Comparison of ENCODE assay signal across 29 cellular contexts in genomic region chr3:186284661-186285060, GRCh38.
"Had no signal": no experiment of that assay in that cellular context is flagged by ENCODE, and none has a peak within 500 bp of the region (broad histone marks: within the 10 kb centered on the region; RNA-seq: fewer than 3 reads in every experiment).

No MANE protein-coding gene starts in this region.

- DNase-seq: natural killer cell; occipital lobe; ovary; posterior cingulate gyrus; psoas muscle; right cardiac atrium; right lobe of liver; sigmoid colon; small intestine; stimulated activated CD4-positive, alpha-beta T cell treated with anti-CD3 and anti-CD28 coated beads, Interleukin-15, amount 100 ng/mL, for 24 hours; stimulated activated CD4-positive, alpha-beta T cell treated with anti-CD3 and anti-CD28 coated beads, Interleukin-2, amount 100 ng/mL, for 24 hours; stimulated activated CD4-positive, alpha-beta T cell treated with anti-CD3 and anti-CD28 coated beads, Interleukin-2, amount 100 ng/mL, for 48 hours; stimulated activated CD4-positive, alpha-beta T cell treated with anti-CD3 and anti-CD28 coated beads, Interleukin-4, amount 100 ng/mL, for 4 hours; stimulated activated CD8-positive, alpha-beta memory T cell treated with anti-CD3 and anti-CD28 coated beads, Interleukin-4, amount 100 ng/mL, for 48 hours; stimulated activated naive CD4-positive, alpha-beta T cell; stimulated activated naive CD8-positive, alpha-beta T cell treated with anti-CD3 and anti-CD28 coated beads, Interleukin-15, amount 100 ng/mL, for 72 hours; stimulated activated naive CD8-positive, alpha-beta T cell treated with anti-CD3 and anti-CD28 coated beads, Interleukin-15, Interleukin-2, amounts not matched to agents 100 U/mL and 50 U/mL, for 24 hours; testis; tibial artery; transverse colon; upper lobe of right lung; uterus had no signal

- H3K27me3 ChIP-seq: neural progenitor cell, ovary, right lobe of liver, sigmoid colon, suprapubic skin, testis, tibial artery, transverse colon, upper lobe of right lung, uterus had no signal

- H3K36me3 ChIP-seq: neural progenitor cell, ovary, right lobe of liver, suprapubic skin, transverse colon, upper lobe of right lung, uterus had no signal

- H3K4me3 ChIP-seq: neural progenitor cell, ovary, psoas muscle, right lobe of liver, sigmoid colon, suprapubic skin, testis, tibial artery, transverse colon, upper lobe of right lung, uterus had no signal

- H3K79me2 ChIP-seq: parathyroid adenoma had no signal

- H3K9me3 Mint-ChIP-seq: natural killer cell; nephron; neural progenitor cell; stimulated activated memory B cell treated with anti-CD40 and anti-IgM and Interleukin-4, amounts not matched to agents 10 μg/mL and 1 μg/mL and 100 μg/mL, for 72 hours; stimulated activated naive CD8-positive, alpha-beta T cell treated with anti-CD3 and anti-CD28 coated beads, Interleukin-15, amount 100 ng/mL, for 72 hours; type B pancreatic cell had no signal

- H3K4me3 Mint-ChIP-seq: natural killer cell; nephron; neural progenitor cell; stimulated activated memory B cell treated with anti-CD40 and anti-IgM and Interleukin-4, amounts not matched to agents 10 μg/mL and 1 μg/mL and 100 μg/mL, for 72 hours; stimulated activated naive CD8-positive, alpha-beta T cell treated with anti-CD3 and anti-CD28 coated beads, Interleukin-15, amount 100 ng/mL, for 72 hours; type B pancreatic cell had no signal

- H3K4me1 ChIP-seq: neural progenitor cell, parathyroid adenoma, psoas muscle, right lobe of liver, testis, upper lobe of right lung, uterus had no signal

- H3K27ac Mint-ChIP-seq: natural killer cell; nephron; neural progenitor cell; progenitor cell of endocrine pancreas; stimulated activated naive CD8-positive, alpha-beta T cell treated with anti-CD3 and anti-CD28 coated beads, Interleukin-15, amount 100 ng/mL, for 72 hours; type B pancreatic cell had no signal

- H3K4me2 ChIP-seq: neural progenitor cell had no signal

- H3K27me3 Mint-ChIP-seq: stimulated activated memory B cell treated with anti-CD40 and anti-IgM and Interleukin-4, amounts not matched to agents 10 μg/mL and 1 μg/mL and 100 μg/mL, for 72 hours had no signal

- H3K9me3 ChIP-seq: ovary, psoas muscle, right lobe of liver, sigmoid colon, suprapubic skin, testis, tibial artery, transverse colon, upper lobe of right lung, uterus had no signal

- H3K4me1 Mint-ChIP-seq: natural killer cell; neural progenitor cell; stimulated activated naive CD8-positive, alpha-beta T cell treated with anti-CD3 and anti-CD28 coated beads, Interleukin-15, amount 100 ng/mL, for 72 hours had no signal

- ATAC-seq: natural killer cell; psoas muscle; right cardiac atrium; stimulated activated memory B cell treated with anti-CD40 and anti-IgM and Interleukin-4, amounts not matched to agents 10 μg/mL and 1 μg/mL and 100 μg/mL, for 72 hours; stimulated activated naive CD8-positive, alpha-beta T cell treated with anti-CD3 and anti-CD28 coated beads, Interleukin-15, amount 100 ng/mL, for 72 hours; stimulated activated naive CD8-positive, alpha-beta T cell treated with anti-CD3 and anti-CD28 coated beads, Interleukin-15, Interleukin-2, amounts not matched to agents 100 U/mL and 50 U/mL, for 24 hours; upper lobe of right lung had no signal

- H3K27ac ChIP-seq: neural progenitor cell, ovary, parathyroid adenoma, psoas muscle, right lobe of liver, suprapubic skin, testis, tibial artery, transverse colon, upper lobe of right lung, uterus had no signal

- H3K36me3 Mint-ChIP-seq: natural killer cell, neural progenitor cell, type B pancreatic cell had no signal

- H2AFZ ChIP-seq: neural progenitor cell, parathyroid adenoma had no signal
